In the genomic region with DNA sequence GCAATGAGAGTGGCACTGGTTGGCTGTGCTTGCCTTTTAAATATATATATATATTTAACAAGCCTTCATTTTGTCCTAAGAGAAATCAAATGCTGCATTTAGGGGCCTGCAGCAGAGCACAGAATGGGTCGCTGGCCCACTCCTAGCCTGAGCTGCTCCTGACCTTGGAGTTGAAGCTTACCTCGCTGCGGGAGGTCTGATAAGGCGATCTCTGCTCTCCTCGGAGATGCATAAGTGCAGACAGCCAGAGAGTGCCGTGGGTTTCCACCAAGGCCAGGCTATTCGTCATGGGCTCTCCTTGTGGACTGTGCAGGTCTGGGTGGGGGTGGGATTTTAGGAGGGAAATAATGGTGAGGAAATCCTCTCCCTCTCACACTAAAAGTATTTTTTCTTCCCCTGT, we compare ENCODE assay signal across 12 cellular contexts.
DNase-seq lines count a peak whose midpoint lies in the region; ATAC-seq and TF ChIP-seq lines count a peak whose summit lies in the region.
"Had no signal": no experiment of that assay in that cellular context is flagged by ENCODE, and none has a peak within 500 bp of the region (broad histone marks: within the 10 kb centered on the region; RNA-seq: fewer than 3 reads in every experiment).

No MANE protein-coding gene starts in this region.

- peaks cover 89% of the 10 kb centered on the region for H3K4me1 Mint-ChIP-seq in activated CD8-positive, alpha-beta T cell treated with anti-CD3 and anti-CD28 coated beads for 36 hours (ENCODE audit: low read depth)
- peaks cover 81% of the 10 kb centered on the region for H3K4me1 Mint-ChIP-seq in activated CD8-positive, alpha-beta T cell treated with anti-CD3 and anti-CD28 coated beads, Interleukin-2, amount 10 ng/mL, durations not matched to agents 7 days and 5 days (ENCODE audit: low read depth)
- H3K4me1 Mint-ChIP-seq in T-helper 17 cell (peaks cover 52% of the 10 kb centered on the region), natural killer cell (peaks cover 20 to 30% of the 10 kb centered on the region in 2 donors)

- intact Hi-C loops in activated CD8-positive, alpha-beta T cell treated with anti-CD3 and anti-CD28 coated beads for 36 hours (cut with micrococcal nuclease), result loop anchor here (2.0 to 5.0 kb wide), 4 partner anchors 62 to 212 kb away; no protein-coding TSS in a partner anchor
- intact Hi-C loops in natural killer cell (cut with micrococcal nuclease), result loop anchor here (1.0 to 5.0 kb wide), 3 partner anchors 112 to 213 kb away; no protein-coding TSS in a partner anchor

- H3K9me3 ChIP-seq in T-helper 17 cell (ENCODE audit: control insufficient read depth, low read length, poor library complexity, severe bottlenecking), result no peaks in the 10 kb centered on the region
- H3K9me3 ChIP-seq: A549, breast epithelium had no signal

- no peak for ATAC-seq in activated CD8-positive, alpha-beta T cell treated with anti-CD3 and anti-CD28 coated beads for 36 hours
- no peak for ATAC-seq in activated CD8-positive, alpha-beta T cell treated with anti-CD3 and anti-CD28 coated beads, Interleukin-2, amount 10 ng/mL, durations not matched to agents 7 days and 5 days
- ATAC-seq in GM18511 (IDR thresholded peaks at IDR 0.05; ENCODE audit: unreplicated experiment) (peak; percentile 20), T-helper 17 cell (peak; percentile 7), natural killer cell (peak in 2 of 3 donors; percentile 8 to 25), GM21737 (IDR thresholded peaks at IDR 0.05; ENCODE audit: unreplicated experiment) (no peak), HG03175 (IDR thresholded peaks at IDR 0.05; ENCODE audit: unreplicated experiment) (no peak)

- H3K27me3 Mint-ChIP-seq in activated CD8-positive, alpha-beta T cell treated with anti-CD3 and anti-CD28 coated beads for 36 hours, result no peaks in the 10 kb centered on the region
- H3K27me3 Mint-ChIP-seq in activated CD8-positive, alpha-beta T cell treated with anti-CD3 and anti-CD28 coated beads, Interleukin-2, amount 10 ng/mL, durations not matched to agents 7 days and 5 days (ENCODE audit: low read depth), result no peaks in the 10 kb centered on the region
- H3K27me3 Mint-ChIP-seq in T-helper 17 cell, result peaks cover 14% of the 10 kb centered on the region
- H3K27me3 Mint-ChIP-seq in natural killer cell (ENCODE audit: low read depth in 2 of 2), result no peaks in the 10 kb centered on the region
- H3K27me3 Mint-ChIP-seq: activated CD4-positive, alpha-beta memory T cell treated with anti-CD3 and anti-CD28 coated beads for 36 hours; stimulated activated naive CD8-positive, alpha-beta T cell treated with anti-CD3 and anti-CD28 coated beads, Interleukin-15, Interleukin-2, amounts not matched to agents 100 ng/mL and 50 ng/mL, for 24 hours had no signal

- H3K9me3 Mint-ChIP-seq in activated CD8-positive, alpha-beta T cell treated with anti-CD3 and anti-CD28 coated beads for 36 hours, result no peaks in the 10 kb centered on the region
- H3K9me3 Mint-ChIP-seq in activated CD8-positive, alpha-beta T cell treated with anti-CD3 and anti-CD28 coated beads, Interleukin-2, amount 10 ng/mL, durations not matched to agents 7 days and 5 days (ENCODE audit: insufficient read depth), result no peaks in the 10 kb centered on the region
- no peaks in the 10 kb centered on the region for H3K9me3 Mint-ChIP-seq in natural killer cell
- H3K9me3 Mint-ChIP-seq: activated CD4-positive, alpha-beta memory T cell treated with anti-CD3 and anti-CD28 coated beads for 36 hours; stimulated activated naive CD8-positive, alpha-beta T cell treated with anti-CD3 and anti-CD28 coated beads, Interleukin-15, Interleukin-2, amounts not matched to agents 100 ng/mL and 50 ng/mL, for 24 hours had no signal

- POLR2A ChIA-PET in activated CD8-positive, alpha-beta T cell treated with anti-CD3 and anti-CD28 coated beads for 36 hours (lab: Charles Lee), result interaction anchor here (0.6 to 12.0 kb wide), 17 partner anchors 49 to 213 kb away, joined by 3 to 376 read pairs (median 5); a partner anchor contains a TSS
- POLR2A ChIA-PET in activated CD8-positive, alpha-beta T cell treated with anti-CD3 and anti-CD28 coated beads, Interleukin-2, amount 10 ng/mL, durations not matched to agents 7 days and 5 days (lab: Charles Lee), result interaction anchor here (0.8 to 3.9 kb wide), 14 partner anchors 56 to 220 kb away, joined by 3 to 127 read pairs (median 6); a partner anchor contains a TSS

- DNase-seq in activated CD8-positive, alpha-beta T cell treated with anti-CD3 and anti-CD28 coated beads for 36 hours, result no peak
- no peak for DNase-seq in activated CD8-positive, alpha-beta T cell treated with anti-CD3 and anti-CD28 coated beads, Interleukin-2, amount 10 ng/mL, durations not matched to agents 7 days and 5 days
- DNase-seq in T-helper 17 cell (no peak), natural killer cell (no peak), SHP77 treated with DMSO at 0.1 percent for 48 hours (lab: John Stamatoyannopoulos, UW) (no peak)

- H3K36me3 Mint-ChIP-seq in activated CD8-positive, alpha-beta T cell treated with anti-CD3 and anti-CD28 coated beads for 36 hours (ENCODE audit: low read depth), result no peaks in the 10 kb centered on the region
- H3K36me3 Mint-ChIP-seq in activated CD8-positive, alpha-beta T cell treated with anti-CD3 and anti-CD28 coated beads, Interleukin-2, amount 10 ng/mL, durations not matched to agents 7 days and 5 days (ENCODE audit: low read depth), result peaks cover 19% of the 10 kb centered on the region
- H3K36me3 Mint-ChIP-seq in T-helper 17 cell (ENCODE audit: low read depth) (peaks cover 2% of the 10 kb centered on the region), natural killer cell (no peaks in the 10 kb centered on the region)
- H3K36me3 Mint-ChIP-seq: activated CD4-positive, alpha-beta memory T cell treated with anti-CD3 and anti-CD28 coated beads for 36 hours had no signal

- no peak for TF ChIP-seq CTCF in activated CD8-positive, alpha-beta T cell treated with anti-CD3 and anti-CD28 coated beads for 36 hours (IDR thresholded peaks at IDR 0.05)
- TF ChIP-seq CTCF in natural killer cell (IDR thresholded peaks at IDR 0.05), result no peak

- CTCF ChIA-PET in activated CD8-positive, alpha-beta T cell treated with anti-CD3 and anti-CD28 coated beads for 36 hours (lab: Charles Lee), result interaction anchor here (0.6 to 10.5 kb wide), 54 partner anchors 9 to 956 kb away, joined by 3 to 209 read pairs (median 8); a partner anchor contains a TSS
- CTCF ChIA-PET in activated CD8-positive, alpha-beta T cell treated with anti-CD3 and anti-CD28 coated beads, Interleukin-2, amount 10 ng/mL, durations not matched to agents 7 days and 5 days (lab: Charles Lee), result interaction anchor here (0.6 to 7.3 kb wide), 52 partner anchors 8 to 263 kb away, joined by 3 to 197 read pairs (median 10); a partner anchor contains a TSS

- H3K27ac Mint-ChIP-seq in activated CD8-positive, alpha-beta T cell treated with anti-CD3 and anti-CD28 coated beads for 36 hours, result peak overlapping the region; percentile 97
- H3K27ac Mint-ChIP-seq in activated CD8-positive, alpha-beta T cell treated with anti-CD3 and anti-CD28 coated beads, Interleukin-2, amount 10 ng/mL, durations not matched to agents 7 days and 5 days, result no peak overlapping the region
- H3K27ac Mint-ChIP-seq in T-helper 17 cell (peak overlapping the region; percentile 96), natural killer cell (no peak overlapping the region)

- H3K4me3 Mint-ChIP-seq in activated CD8-positive, alpha-beta T cell treated with anti-CD3 and anti-CD28 coated beads for 36 hours, result no peak overlapping the region
- H3K4me3 Mint-ChIP-seq in activated CD8-positive, alpha-beta T cell treated with anti-CD3 and anti-CD28 coated beads, Interleukin-2, amount 10 ng/mL, durations not matched to agents 7 days and 5 days, result no peak overlapping the region
- H3K4me3 Mint-ChIP-seq in T-helper 17 cell (no peak overlapping the region), natural killer cell (no peak overlapping the region)

Comparison
In these comparisons a context has a peak if more than half of its experiments do, and no peak if none do; other contexts are left out.
1. H3K27ac Mint-ChIP-seq: peak in activated CD8-positive, alpha-beta T cell treated with anti-CD3 and anti-CD28 coated beads for 36 hours (single experiment) and T-helper 17 cell (single experiment); none in activated CD8-positive, alpha-beta T cell treated with anti-CD3 and anti-CD28 coated beads, Interleukin-2, amount 10 ng/mL, durations not matched to agents 7 days and 5 days (single experiment) and natural killer cell (0 of 2).
2. ATAC-seq: peak in GM18511 (single experiment), T-helper 17 cell (single experiment) and natural killer cell (2 of 3); none in activated CD8-positive, alpha-beta T cell treated with anti-CD3 and anti-CD28 coated beads for 36 hours (single experiment), activated CD8-positive, alpha-beta T cell treated with anti-CD3 and anti-CD28 coated beads, Interleukin-2, amount 10 ng/mL, durations not matched to agents 7 days and 5 days (single experiment), GM21737 (single experiment) and HG03175 (single experiment).